ENCODE assay signal across 15 cellular contexts in genomic region chr5:79563247-79563590, GRCh38.
"Had no signal": no experiment of that assay in that cellular context is flagged by ENCODE, and none has a peak within 500 bp of the region (broad histone marks: within the 10 kb centered on the region; RNA-seq: fewer than 3 reads in every experiment).

No MANE protein-coding gene starts in this region.

- H3K4me2 ChIP-seq: hepatocyte had no signal

- H2AFZ ChIP-seq: hepatocyte had no signal

- H3K27ac ChIP-seq: colonic mucosa, hepatocyte, thoracic aorta had no signal

- H3K27me3 ChIP-seq: colonic mucosa had no signal

- H3K27ac Mint-ChIP-seq: memory B cell, progenitor cell of endocrine pancreas had no signal

- H3K4me1 ChIP-seq: colonic mucosa had no signal

- FAIRE-seq: small intestine had no signal

- H3K79me2 ChIP-seq: hepatocyte had no signal

- H3K36me3 Mint-ChIP-seq: memory B cell; naive thymus-derived CD8-positive, alpha-beta T cell had no signal

- H3K9me3 Mint-ChIP-seq: activated naive CD4-positive, alpha-beta T cell treated with anti-CD3 and anti-CD28 coated beads for 36 hours; memory B cell; naive thymus-derived CD8-positive, alpha-beta T cell had no signal

- DNase-seq: activated CD4-positive, alpha-beta T cell treated with anti-CD3 and anti-CD28 coated beads, Interleukin-2, amount 50 U/mL, for 1 hour; activated CD8-positive, alpha-beta memory T cell treated with anti-CD3 and anti-CD28 coated beads, Interleukin-2, amount 50 U/mL, for 4 hours; activated naive CD4-positive, alpha-beta T cell treated with anti-CD3 and anti-CD28 coated beads for 36 hours; amniotic stem cell; colonic mucosa; left ventricle myocardium superior; naive thymus-derived CD8-positive, alpha-beta T cell; right cardiac atrium; small intestine; SW 1271 had no signal

- H3K9me3 ChIP-seq: colonic mucosa, thoracic aorta had no signal

- H3K4me3 Mint-ChIP-seq: activated naive CD4-positive, alpha-beta T cell treated with anti-CD3 and anti-CD28 coated beads for 36 hours; memory B cell; naive thymus-derived CD8-positive, alpha-beta T cell had no signal

- H3K36me3 ChIP-seq: colonic mucosa, thoracic aorta had no signal

- H3K4me3 ChIP-seq: colonic mucosa, hepatocyte, thoracic aorta had no signal

- ATAC-seq: esophagus mucosa; left ventricle myocardium superior; naive thymus-derived CD8-positive, alpha-beta T cell; right cardiac atrium had no signal
